In genomic region chr13:48626726-48627451, GRCh38 we compare ENCODE assay signal across 29 cellular contexts. TPM values are rescaled to one million over a fixed set of nuclear protein-coding genes. Genes with fewer than 3 reads are reported as not detected.
A peak's percentile ranks its signal among the peaks of the same experiment; 100 is the strongest.
DNase-seq lines count a peak whose midpoint lies in the region; ATAC-seq and TF ChIP-seq lines count a peak whose summit lies in the region.
"Had no signal": no experiment of that assay in that cellular context is flagged by ENCODE, and none has a peak within 500 bp of the region (broad histone marks: within the 10 kb centered on the region; RNA-seq: fewer than 3 reads in every experiment).

No MANE protein-coding gene starts in this region.

- peak overlapping the region in 2 of 11 experiments; percentile 27 to 37; a peak in 3 of 22 replicates for H3K4me2 ChIP-seq in BLaER1 treated with 17β-estradiol and CSF1 and Interleukin-3, amounts not matched to agents 10 nM and 100 nM

- intact Hi-C loops in ovary (cut with DNase I): no loop called here

- ATAC-seq in HG02981 (IDR thresholded peaks at IDR 0.05; ENCODE audit: unreplicated experiment): no peak
- ATAC-seq: activated CD4-positive, CD25-positive, alpha-beta regulatory T cell treated with anti-CD3 and anti-CD28 coated beads, Interleukin-2, amount 50 U/mL, for 24 hours; activated CD8-positive, alpha-beta T cell treated with anti-CD3 and anti-CD28 coated beads for 36 hours had no signal

- 68 to 79% (median 75%) methylated on average over 2 of the region's 2 CpGs for WGBS in ovary, 3 donors

- no peak for TF ChIP-seq EP300 in ovary (IDR thresholded peaks at IDR 0.05)

- no peak overlapping the region for H3K4me3 ChIP-seq in BLaER1 treated with 17β-estradiol and CSF1 and Interleukin-3, amounts not matched to agents 10 nM and 100 nM
- no peak overlapping the region for H3K4me3 ChIP-seq in ovary
- H3K4me3 ChIP-seq: esophagus squamous epithelium, spleen, stomach, upper lobe of left lung had no signal

- peaks cover 0 to 21% (median 14%) of the 10 kb centered on the region in 10 experiments; a peak in 16 of 20 replicates for H3K4me1 ChIP-seq in BLaER1 treated with 17β-estradiol and CSF1 and Interleukin-3, amounts not matched to agents 10 nM and 100 nM
- peaks cover 24% of the 10 kb centered on the region for H3K4me1 ChIP-seq in ovary (ENCODE audit: insufficient read depth)

- H3K9me3 ChIP-seq in BLaER1 treated with 17β-estradiol and CSF1 and Interleukin-3, amounts not matched to agents 10 nM and 100 nM (replicated peaks in 1 of 11): peaks cover 24 to 61% (median 40%) of the 10 kb centered on the region in 11 experiments
- H3K9me3 ChIP-seq in ovary: no peaks in the 10 kb centered on the region
- H3K9me3 ChIP-seq: BE2C, esophagus squamous epithelium had no signal

- no peak for TF ChIP-seq POLR2A in ovary (IDR thresholded peaks at IDR 0.05)

- peak overlapping the region in 1 of 11 experiments; percentile 19; a peak in 1 of 22 replicates for H3K9ac ChIP-seq in BLaER1 treated with 17β-estradiol and CSF1 and Interleukin-3, amounts not matched to agents 10 nM and 100 nM

- no peaks in the 10 kb centered on the region for H3K27me3 ChIP-seq in BLaER1 treated with 17β-estradiol and CSF1 and Interleukin-3, amounts not matched to agents 10 nM and 100 nM
- H3K27me3 ChIP-seq in ovary: no peaks in the 10 kb centered on the region
- H3K27me3 ChIP-seq: BE2C, esophagus squamous epithelium, spleen, stomach, upper lobe of left lung had no signal

- H3K36me3 ChIP-seq in BLaER1 treated with 17β-estradiol and CSF1 and Interleukin-3, amounts not matched to agents 10 nM and 100 nM: peaks cover 0 to 7% (median 0%) of the 10 kb centered on the region in 11 experiments; a peak in 1 of 22 replicates
- no peaks in the 10 kb centered on the region for H3K36me3 ChIP-seq in ovary
- H3K36me3 ChIP-seq: BE2C, esophagus squamous epithelium, spleen, stomach, upper lobe of left lung had no signal

- TF ChIP-seq CTCF in ovary (IDR thresholded peaks at IDR 0.05): no peak

- H3K27ac ChIP-seq in BLaER1 treated with 17β-estradiol and CSF1 and Interleukin-3, amounts not matched to agents 10 nM and 100 nM: peak overlapping the region in 6 of 11 experiments; percentile 12 to 62 (median 54); a peak in 9 of 22 replicates
- H3K27ac ChIP-seq in ovary: peak overlapping the region; percentile 49 to 89
- H3K27ac ChIP-seq: esophagus squamous epithelium, upper lobe of left lung had no signal

- DNase-seq in astrocyte of the hippocampus (ENCODE audit: low read depth, low spot score): peak; percentile 35
- DNase-seq in glomerular visceral epithelial cell (ENCODE audit: extremely low spot score): peak; percentile 22
- DNase-seq in ovary: no peak
- DNase-seq in RPMI8226: no peak
- DNase-seq in NCI-H2081 (lab: John Stamatoyannopoulos, UW): no peak
- DNase-seq in NCI-H1092 treated with DMSO at 0.1 percent for 48 hours (lab: John Stamatoyannopoulos, UW): no peak
- DNase-seq: activated CD8-positive, alpha-beta T cell treated with anti-CD3 and anti-CD28 coated beads for 36 hours; activated gamma-delta T cell treated with Interleukin-2 at 50 U/mL for 16 hours; BE2C; COR-L47; EL; esophagus squamous epithelium; glutamatergic neuron; HFFc6; NCI-H1048; NCI-H1930; NCI-H774; SHP77 treated with DMSO at 0.1 percent for 48 hours; spleen; stimulated activated CD4-positive, alpha-beta T cell treated with anti-CD3 and anti-CD28 coated beads, Interleukin-4, amount 100 ng/mL, for 4 hours; stomach; SW 1271; upper lobe of left lung had no signal

- H4K20me1 ChIP-seq in BLaER1 treated with 17β-estradiol and CSF1 and Interleukin-3, amounts not matched to agents 10 nM and 100 nM: no peaks in the 10 kb centered on the region

RNA-seq across cellular contexts. Expression of gene CYSLTR2, which starts 26.8 kb away (rescaled TPM):
- total RNA-seq in ovary: 1 to 10 TPM in 6 of 7 donors, under 1 TPM in 1; 0.30 to 8.3 (median 2.2) TPM
- polyA plus RNA-seq in ovary: 1 to 10 TPM in 1 of 2 donors, under 1 TPM in 1; 0.67 to 1.9 TPM
- total RNA-seq: A673, HFFc6, neural crest cell, pulmonary artery endothelial cell had no signal

Comparison
In these comparisons a context has a peak if more than half of its experiments do, and no peak if none do; other contexts are left out.
1. DNase-seq: peak in astrocyte of the hippocampus (single experiment) and glomerular visceral epithelial cell (single experiment); none in ovary (0 of 5), RPMI8226 (single experiment), NCI-H2081 (0 of 2) and NCI-H1092 treated with DMSO at 0.1 percent for 48 hours (single experiment).